ENCODE assay signal across 1 cellular context in the genomic region with DNA sequence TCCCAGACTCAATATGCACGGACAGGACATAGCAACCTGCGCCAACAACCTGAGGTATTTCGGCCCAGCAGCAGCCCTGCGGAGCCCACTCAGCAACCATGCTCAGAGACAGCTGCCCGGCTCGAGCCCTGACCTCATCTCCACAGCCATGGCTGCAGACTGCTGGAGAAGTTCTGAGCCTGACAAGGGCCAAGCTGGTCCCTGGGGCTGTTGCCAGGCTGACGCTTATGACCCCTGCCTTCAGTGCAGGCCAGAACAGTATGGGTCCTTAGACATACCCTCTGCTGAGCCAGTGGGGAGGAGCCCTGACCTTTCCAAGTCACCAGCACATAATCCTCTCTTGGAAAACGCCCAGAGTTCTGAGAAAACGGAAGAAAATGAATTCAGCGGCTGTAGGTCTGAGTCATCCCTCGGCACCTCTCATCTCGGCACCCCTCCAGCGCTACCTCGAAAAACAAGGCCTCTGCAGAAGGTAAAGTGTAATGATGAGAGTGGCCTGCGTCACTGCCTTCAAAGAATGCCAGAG.
TF ChIP-seq lines count a peak whose summit lies in the region.

No MANE protein-coding gene starts in this region.

TF ChIP-seq in HCT116, 20 proteins besides CTCF, POLR2A, EP300 and RAD21 (continued from another document):
- TF ChIP-seq REST (IDR thresholded peaks at IDR 0.05; ENCODE audit: low read depth), result no peak
- peak; percentile 95 for TF ChIP-seq SP1 (IDR thresholded peaks at IDR 0.05; ENCODE audit: low read depth)
- no peak for TF ChIP-seq EZH2phosphoT487 (IDR thresholded peaks at IDR 0.05; ENCODE audit: borderline replicate concordance)
- TF ChIP-seq SRF (IDR thresholded peaks at IDR 0.05; ENCODE audit: low read depth), result peak; percentile 74
- peak; percentile 96 for TF ChIP-seq TCF7L2 (IDR thresholded peaks at IDR 0.05; ENCODE audit: borderline replicate concordance, extremely low read depth, insufficient read depth, insufficient read length)
